Comparison of ENCODE assay signal across 25 cellular contexts in genomic region chr11:68418671-68419070, GRCh38.
"Had no signal": no experiment of that assay in that cellular context is flagged by ENCODE, and none has a peak within 500 bp of the region (broad histone marks: within the 10 kb centered on the region; RNA-seq: fewer than 3 reads in every experiment).

No MANE protein-coding gene starts in this region.

- H3K4me1 ChIP-seq: colonic mucosa, gastrocnemius medialis, left lung, lower lobe of right lung, sigmoid colon, upper lobe of right lung had no signal

- H3K4me3 Mint-ChIP-seq: activated naive CD8-positive, alpha-beta T cell; nephron; stimulated activated effector memory CD8-positive, alpha-beta T cell treated with anti-CD3 and anti-CD28 coated beads, Interleukin-12 subunit alpha, Interleukin-12 subunit beta, amount 100 ng/mL, for 72 hours; stimulated activated naive CD8-positive, alpha-beta T cell treated with anti-CD3 and anti-CD28 coated beads, Interleukin-15, amount 100 ng/mL, for 72 hours; T-helper 2 cell treated with Interferon-gamma antibody and Interleukin-4, amounts not matched to agents 5 μg/mL and 100 μg/mL, for 36 hours had no signal

- H3K27me3 Mint-ChIP-seq: activated naive CD8-positive, alpha-beta T cell; stimulated activated naive CD8-positive, alpha-beta T cell treated with anti-CD3 and anti-CD28 coated beads, Interleukin-15, amount 100 ng/mL, for 72 hours had no signal

- H3K4me1 Mint-ChIP-seq: stimulated activated naive CD8-positive, alpha-beta T cell treated with anti-CD3 and anti-CD28 coated beads, Interleukin-15, amount 100 ng/mL, for 72 hours had no signal

- H3K9me3 ChIP-seq: colonic mucosa, gastrocnemius medialis, left lung, lower lobe of right lung, neutrophil, sigmoid colon, upper lobe of right lung had no signal

- H3K36me3 Mint-ChIP-seq: stimulated activated effector memory CD8-positive, alpha-beta T cell treated with anti-CD3 and anti-CD28 coated beads, Interleukin-12 subunit alpha, Interleukin-12 subunit beta, amount 100 ng/mL, for 72 hours had no signal

- H3K4me3 ChIP-seq: colonic mucosa, gastrocnemius medialis, left lung, lower lobe of right lung, sigmoid colon, upper lobe of right lung had no signal

- H3K27ac Mint-ChIP-seq: activated naive CD8-positive, alpha-beta T cell; stimulated activated effector memory CD8-positive, alpha-beta T cell treated with anti-CD3 and anti-CD28 coated beads, Interleukin-12 subunit alpha, Interleukin-12 subunit beta, amount 100 ng/mL, for 72 hours; stimulated activated naive CD8-positive, alpha-beta T cell treated with anti-CD3 and anti-CD28 coated beads, Interleukin-15, amount 100 ng/mL, for 72 hours; T-helper 2 cell treated with Interferon-gamma antibody and Interleukin-4, amounts not matched to agents 5 μg/mL and 100 μg/mL, for 36 hours had no signal

- DNase-seq: activated CD4-positive, alpha-beta T cell treated with anti-CD3 and anti-CD28 coated beads for 48 hours; activated CD4-positive, alpha-beta T cell treated with anti-CD3 and anti-CD28 coated beads, Interleukin-2, amount 50 U/mL, for 48 hours; activated CD8-positive, alpha-beta memory T cell treated with anti-CD3 and anti-CD28 coated beads for 24 hours; activated effector memory CD4-positive, alpha-beta T cell treated with Interleukin-2 at 50 U/mL for 16 hours; activated naive CD4-positive, alpha-beta T cell treated with Interleukin-2 at 50 U/mL for 16 hours; anterior cingulate cortex; cerebellar nuclear complex; colonic mucosa; effector CD8-positive, alpha-beta T cell; erythroblast; gastrocnemius medialis; glutamatergic neuron; left lung; lower lobe of right lung; sigmoid colon; small intestine; stimulated activated CD4-positive, alpha-beta T cell treated with anti-CD3 and anti-CD28 coated beads, Interleukin-4, amount 100 ng/mL, for 24 hours; stimulated activated naive CD8-positive, alpha-beta T cell treated with anti-CD3 and anti-CD28 coated beads, Interleukin-15, amount 100 ng/mL, for 72 hours; substantia nigra; upper lobe of right lung had no signal

- H3K9me3 Mint-ChIP-seq: nephron; stimulated activated effector memory CD8-positive, alpha-beta T cell treated with anti-CD3 and anti-CD28 coated beads, Interleukin-12 subunit alpha, Interleukin-12 subunit beta, amount 100 ng/mL, for 72 hours; stimulated activated naive CD8-positive, alpha-beta T cell treated with anti-CD3 and anti-CD28 coated beads, Interleukin-15, amount 100 ng/mL, for 72 hours; T-helper 2 cell treated with Interferon-gamma antibody and Interleukin-4, amounts not matched to agents 5 μg/mL and 100 μg/mL, for 36 hours had no signal

- H3K36me3 ChIP-seq: neutrophil had no signal

- ATAC-seq: gastrocnemius medialis; left lung; lower lobe of right lung; stimulated activated effector memory CD8-positive, alpha-beta T cell treated with anti-CD3 and anti-CD28 coated beads, Interleukin-12 subunit alpha, Interleukin-12 subunit beta, amount 100 ng/mL, for 72 hours; stimulated activated naive CD8-positive, alpha-beta T cell treated with anti-CD3 and anti-CD28 coated beads, Interleukin-15, amount 100 ng/mL, for 72 hours; upper lobe of right lung had no signal
